Comparison of ENCODE assay signal across 1 cellular context in genomic region chr15:95812491-95812890, GRCh38.
TF ChIP-seq lines count a peak whose summit lies in the region.

No MANE protein-coding gene starts in this region.

TF ChIP-seq in WTC11, 78 proteins besides CTCF, POLR2A, EP300 and RAD21 (continued from another document):
- no peak for TF ChIP-seq E2F1 (CRISPR knock-in tag; IDR thresholded peaks at IDR 0.05)
- no peak for TF ChIP-seq FOXP1 (CRISPR knock-in tag; IDR thresholded peaks at IDR 0.05; ENCODE audit: borderline replicate concordance)
- no peak for TF ChIP-seq TEAD4 (CRISPR knock-in tag; IDR thresholded peaks at IDR 0.05)
- no peak for TF ChIP-seq TP53 (CRISPR knock-in tag; IDR thresholded peaks at IDR 0.05)
- no peak for TF ChIP-seq ELF4 (CRISPR knock-in tag; IDR thresholded peaks at IDR 0.05; ENCODE audit: low read depth)
